23 cellular contexts compared by ENCODE assay signal in the genomic region with DNA sequence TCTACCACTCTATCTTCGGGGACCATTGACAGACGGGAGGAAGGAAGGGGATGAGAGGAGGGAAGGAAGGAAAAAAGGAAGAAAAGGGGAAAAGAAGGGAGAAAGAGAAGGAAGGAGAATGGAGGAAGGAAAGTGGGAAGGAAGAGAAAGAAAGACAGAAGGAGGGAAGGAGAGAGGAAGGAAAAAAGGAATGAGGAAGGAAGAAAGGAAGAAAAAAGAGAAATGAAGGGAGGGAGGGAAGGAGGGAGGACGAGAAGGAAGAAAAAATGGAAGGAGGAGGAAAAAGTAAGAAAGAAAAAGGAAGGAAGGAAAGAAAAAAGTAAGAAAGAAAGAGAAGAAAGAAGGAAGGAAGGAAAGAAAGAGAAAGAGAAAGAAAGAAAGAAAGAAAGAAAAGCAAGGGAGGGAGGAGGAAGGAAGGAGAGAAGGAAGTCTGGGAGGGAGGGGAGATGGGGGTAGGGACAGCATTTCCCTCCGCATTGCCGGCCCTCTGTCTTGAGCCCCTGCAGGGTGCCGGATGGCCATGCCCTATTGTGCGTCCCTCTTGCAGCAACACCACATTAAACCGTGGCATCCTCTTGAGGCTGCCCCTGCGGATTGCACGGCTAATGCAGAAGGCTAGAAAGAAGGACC.
A peak's percentile ranks its signal among the peaks of the same experiment; 100 is the strongest.
DNase-seq lines count a peak whose midpoint lies in the region; ATAC-seq and TF ChIP-seq lines count a peak whose summit lies in the region.
"Had no signal": no experiment of that assay in that cellular context is flagged by ENCODE, and none has a peak within 500 bp of the region (broad histone marks: within the 10 kb centered on the region; RNA-seq: fewer than 3 reads in every experiment).

No MANE protein-coding gene starts in this region.

- H3K4me3 Mint-ChIP-seq in chondrocyte (ENCODE audit: unreplicated experiment): peak overlapping the region; percentile 12
- no peak overlapping the region for H3K4me3 Mint-ChIP-seq in osteocyte (ENCODE audit: unreplicated experiment)
- H3K4me3 Mint-ChIP-seq: natural killer cell treated with Interleukin-12 subunit alpha and Interleukin-12 subunit beta and Interleukin-15 and Interleukin-18, amount 100 ng/mL, for 72 hours; T-cell had no signal

- intact Hi-C loops in testis (cut with DNase I; ENCODE audit: low total_unique reads): no loop called here

- TF ChIP-seq POLR2A in testis (IDR thresholded peaks at IDR 0.05): no peak

- H3K9me3 Mint-ChIP-seq in chondrocyte (ENCODE audit: low read depth): no peaks in the 10 kb centered on the region
- no peaks in the 10 kb centered on the region for H3K9me3 Mint-ChIP-seq in osteocyte (ENCODE audit: unreplicated experiment)
- H3K9me3 Mint-ChIP-seq: natural killer cell treated with Interleukin-12 subunit alpha and Interleukin-12 subunit beta and Interleukin-15 and Interleukin-18, amount 100 ng/mL, for 72 hours; T-cell had no signal

- peak; percentile 86 for DNase-seq in H7
- DNase-seq in chondrocyte (ENCODE audit: low spot score): no peak
- DNase-seq in iPS-NIHi11 (ENCODE audit: low spot score): peak; percentile 71
- DNase-seq in osteocyte (ENCODE audit: extremely low spot score, unreplicated experiment): no peak
- DNase-seq in stimulated activated CD4-positive, alpha-beta T cell treated with anti-CD3 and anti-CD28 coated beads, Interleukin-4, amount 100 ng/mL, for 1 hour: no peak
- DNase-seq in CD1c-positive myeloid dendritic cell (ENCODE audit: extremely low spot score): no peak
- no peak for DNase-seq in testis
- DNase-seq: activated CD8-positive, alpha-beta memory T cell treated with anti-CD3 and anti-CD28 coated beads, Interleukin-2, amount 50 U/mL, for 48 hours; activated gamma-delta T cell treated with Interleukin-2 at 50 U/mL for 16 hours; amniotic stem cell; caudate nucleus; DND-41; effector memory CD4-positive, alpha-beta T cell; mammary epithelial cell; NCI-H1436; NCI-H2171 treated with DMSO at 0.1 percent for 48 hours; NCI-H774; SIG-M5; T-cell; thyroid gland had no signal

- no peak for TF ChIP-seq CTCF in chondrocyte (IDR thresholded peaks at IDR 0.05)
- TF ChIP-seq CTCF in osteocyte (IDR thresholded peaks at IDR 0.05): no peak
- TF ChIP-seq CTCF in testis (IDR thresholded peaks at IDR 0.05): no peak

- 28 to 43% methylated on average over 10 of the region's 10 CpGs for WGBS in testis, 2 donors

- H3K36me3 ChIP-seq in H7 (replicated peaks; ENCODE audit: control insufficient read depth, insufficient read depth, low read length) (no peaks in the 10 kb centered on the region), testis (ENCODE audit: low read depth, missing control alignments) (no peaks in the 10 kb centered on the region)
- H3K36me3 ChIP-seq: thyroid gland had no signal

- no peaks in the 10 kb centered on the region for H3K4me1 ChIP-seq in testis
- H3K4me1 ChIP-seq: thyroid gland had no signal

- no peak overlapping the region for H3K27ac ChIP-seq in testis
- H3K27ac ChIP-seq: GM23248, thyroid gland had no signal

- H3K4me3 ChIP-seq in H7 (ENCODE audit: insufficient read depth, low read depth, low read length) (peak overlapping the region; percentile 25), testis (no peak overlapping the region)
- H3K4me3 ChIP-seq: GM23248, thyroid gland had no signal

- H3K27me3 ChIP-seq in H7 (ENCODE audit: control insufficient read depth, insufficient read depth, low read length) (peaks cover 2% of the 10 kb centered on the region), testis (no peaks in the 10 kb centered on the region)
- H3K27me3 ChIP-seq: thyroid gland had no signal

- H3K4me1 Mint-ChIP-seq in chondrocyte (ENCODE audit: low read depth) (peaks cover 23% of the 10 kb centered on the region), osteocyte (ENCODE audit: unreplicated experiment) (peaks cover 33% of the 10 kb centered on the region)

- ATAC-seq in GM19455 (IDR thresholded peaks at IDR 0.05; ENCODE audit: unreplicated experiment): no peak
- ATAC-seq: natural killer cell treated with Interleukin-12 subunit alpha and Interleukin-12 subunit beta and Interleukin-15 and Interleukin-18, amount 100 ng/mL, for 72 hours; T-cell had no signal

- peaks cover 11% of the 10 kb centered on the region for H3K27me3 Mint-ChIP-seq in chondrocyte (ENCODE audit: low read depth)
- peaks cover 8% of the 10 kb centered on the region for H3K27me3 Mint-ChIP-seq in osteocyte (ENCODE audit: unreplicated experiment)

- no peaks in the 10 kb centered on the region for H3K9me3 ChIP-seq in testis
- H3K9me3 ChIP-seq: thyroid gland had no signal

- H3K36me3 Mint-ChIP-seq in chondrocyte (ENCODE audit: low read depth) (peaks cover 1% of the 10 kb centered on the region), osteocyte (ENCODE audit: unreplicated experiment) (no peaks in the 10 kb centered on the region)
- H3K36me3 Mint-ChIP-seq: natural killer cell treated with Interleukin-12 subunit alpha and Interleukin-12 subunit beta and Interleukin-15 and Interleukin-18, amount 100 ng/mL, for 72 hours; T-cell had no signal

- H3K27ac Mint-ChIP-seq in chondrocyte (ENCODE audit: unreplicated experiment) (no peak overlapping the region), osteocyte (ENCODE audit: unreplicated experiment) (peak overlapping the region; percentile 4)
- H3K27ac Mint-ChIP-seq: natural killer cell treated with Interleukin-12 subunit alpha and Interleukin-12 subunit beta and Interleukin-15 and Interleukin-18, amount 100 ng/mL, for 72 hours had no signal

Comparison
In these comparisons a context has a peak if more than half of its experiments do, and no peak if none do; other contexts are left out.
1. DNase-seq: peak in H7 (single experiment) and iPS-NIHi11 (single experiment); none in chondrocyte (single experiment), osteocyte (single experiment), stimulated activated CD4-positive, alpha-beta T cell treated with anti-CD3 and anti-CD28 coated beads, Interleukin-4, amount 100 ng/mL, for 1 hour (single experiment), CD1c-positive myeloid dendritic cell (single experiment) and testis (single experiment).